9 cellular contexts compared by ENCODE assay signal in genomic region chr7:29035044-29035740, GRCh38.
DNase-seq lines count a peak whose midpoint lies in the region; ATAC-seq and TF ChIP-seq lines count a peak whose summit lies in the region.
"Had no signal": no experiment of that assay in that cellular context is flagged by ENCODE, and none has a peak within 500 bp of the region (broad histone marks: within the 10 kb centered on the region; RNA-seq: fewer than 3 reads in every experiment).

No MANE protein-coding gene starts in this region.

- peak; percentile 72 for DNase-seq in AG08395 (ENCODE audit: low spot score)
- DNase-seq in LoVo (ENCODE audit: low spot score), result peak; percentile 44
- DNase-seq in astrocyte of the cerebellum (ENCODE audit: low read depth), result peak; percentile 33
- peak; percentile 10 for DNase-seq in left kidney (ENCODE audit: low read depth, low spot score)
- no peak for DNase-seq in WERI-Rb-1
- DNase-seq in superior temporal gyrus (ENCODE audit: extremely low spot score), result no peak
- no peak for DNase-seq in GM13976 (ENCODE audit: low spot score)
- DNase-seq: NCI-H2081 treated with DMSO at 0.1 percent for 48 hours had no signal

- no peak overlapping the region for H3K27ac ChIP-seq in WERI-Rb-1

- in situ Hi-C loops in astrocyte of the cerebellum (cut with HindIII; ENCODE audit: low sequenced_read_pairs) (no loop called here), GM13976 (cut with MboI; ENCODE audit: low sequenced_read_pairs, unreplicated experiment) (no loop called here)

- H3K4me3 ChIP-seq in astrocyte of the cerebellum (ENCODE audit: low read depth, low read length), result no peak overlapping the region
- no peak overlapping the region for H3K4me3 ChIP-seq in WERI-Rb-1 (ENCODE audit: low read depth, low read length)

- H3K27me3 ChIP-seq in WERI-Rb-1 (ENCODE audit: insufficient read depth, low read depth, severe bottlenecking), result peaks cover 53% of the 10 kb centered on the region

- no peaks in the 10 kb centered on the region for H3K36me3 ChIP-seq in WERI-Rb-1

- TF ChIP-seq CTCF in astrocyte of the cerebellum (IDR thresholded peaks at IDR 0.05; ENCODE audit: low read depth, low read length, missing control alignments) (no peak), WERI-Rb-1 (IDR thresholded peaks at IDR 0.05; ENCODE audit: low read depth, low read length) (no peak), GM13976 (IDR thresholded peaks at IDR 0.05; ENCODE audit: borderline replicate concordance, control extremely low read depth, extremely low read depth, insufficient read depth, missing control alignments) (no peak)

- no peak for ATAC-seq in GM19452 (IDR thresholded peaks at IDR 0.05; ENCODE audit: unreplicated experiment)

- H3K9me3 ChIP-seq in WERI-Rb-1 (ENCODE audit: severe bottlenecking), result no peaks in the 10 kb centered on the region

Comparison
In these comparisons a context has a peak if more than half of its experiments do, and no peak if none do; other contexts are left out.
1. DNase-seq: peak in AG08395 (single experiment), LoVo (single experiment), astrocyte of the cerebellum (single experiment) and left kidney (single experiment); none in WERI-Rb-1 (single experiment), superior temporal gyrus (single experiment) and GM13976 (single experiment).